ENCODE assay signal across 29 cellular contexts in genomic region chr9:125103770-125104169, GRCh38.
"Had no signal": no experiment of that assay in that cellular context is flagged by ENCODE, and none has a peak within 500 bp of the region (broad histone marks: within the 10 kb centered on the region; RNA-seq: fewer than 3 reads in every experiment).

No MANE protein-coding gene starts in this region.

- H3K9me3 Mint-ChIP-seq: dendritic cell treated with granulocyte-macrophage colony-stimulating factor and Interleukin-4, amounts not matched to agents 40 ng/mL and 50 ng/mL, for 4 days; mesothelial cell of epicardium; natural killer cell; neural crest cell; stimulated activated memory B cell treated with anti-CD40 and anti-IgM and Interleukin-4, amounts not matched to agents 10 μg/mL and 1 μg/mL and 100 μg/mL, for 72 hours; type B pancreatic cell had no signal

- H3K4me2 ChIP-seq: hepatocyte had no signal

- ATAC-seq: esophagus mucosa; gastroesophageal sphincter; heart left ventricle; left lobe of liver; mucosa of descending colon; natural killer cell; pancreas; right lobe of liver; stimulated activated memory B cell treated with anti-CD40 and anti-IgM and Interleukin-4, amounts not matched to agents 10 μg/mL and 1 μg/mL and 100 μg/mL, for 72 hours; stimulated activated naive CD8-positive, alpha-beta T cell treated with anti-CD3 and anti-CD28 coated beads, Interleukin-15, Interleukin-2, amounts not matched to agents 100 U/mL and 50 U/mL, for 24 hours had no signal

- H3K27me3 ChIP-seq: colonic mucosa, gastroesophageal sphincter, heart left ventricle, hepatocyte, neutrophil, pancreas, right lobe of liver, testis, tibial artery had no signal

- H3K4me3 Mint-ChIP-seq: dendritic cell treated with granulocyte-macrophage colony-stimulating factor and Interleukin-4, amounts not matched to agents 40 ng/mL and 50 ng/mL, for 4 days; endodermal cell; mesothelial cell of epicardium; natural killer cell; neural crest cell; stimulated activated memory B cell treated with anti-CD40 and anti-IgM and Interleukin-4, amounts not matched to agents 10 μg/mL and 1 μg/mL and 100 μg/mL, for 72 hours; type B pancreatic cell had no signal

- H2AFZ ChIP-seq: hepatocyte had no signal

- H3K9me3 ChIP-seq: colonic mucosa, gastroesophageal sphincter, heart left ventricle, neutrophil, pancreas, right lobe of liver, testis, tibial artery had no signal

- H3K4me3 ChIP-seq: colonic mucosa, gastroesophageal sphincter, heart left ventricle, hepatocyte, lung, mucosa of descending colon, pancreas, right lobe of liver, testis, tibial artery had no signal

- DNase-seq: colonic mucosa; effector CD8-positive, alpha-beta T cell; endodermal cell; foreskin fibroblast; heart left ventricle; kidney; mesenchymal stem cell; mucosa of descending colon; natural killer cell; pancreas; right lobe of liver; stimulated activated CD4-positive, alpha-beta T cell treated with anti-CD3 and anti-CD28 coated beads, Interleukin-2, amount 100 ng/mL, for 24 hours; stimulated activated CD4-positive, alpha-beta T cell treated with anti-CD3 and anti-CD28 coated beads, Interleukin-4, amount 100 ng/mL, for 24 hours; stimulated activated naive CD8-positive, alpha-beta T cell treated with anti-CD3 and anti-CD28 coated beads, Interleukin-15, Interleukin-2, amounts not matched to agents 100 U/mL and 50 U/mL, for 24 hours; substantia nigra; testis; tibial artery had no signal

- H3K36me3 ChIP-seq: colonic mucosa, gastroesophageal sphincter, heart left ventricle, neutrophil, pancreas, right lobe of liver, tibial artery had no signal

- H3K27ac Mint-ChIP-seq: dendritic cell treated with granulocyte-macrophage colony-stimulating factor and Interleukin-4, amounts not matched to agents 40 ng/mL and 50 ng/mL, for 4 days; endodermal cell; mesothelial cell of epicardium; stimulated activated memory B cell treated with anti-CD40 and anti-IgM and Interleukin-4, amounts not matched to agents 10 μg/mL and 1 μg/mL and 100 μg/mL, for 72 hours; type B pancreatic cell had no signal

- H3K27ac ChIP-seq: colonic mucosa, epithelial cell of prostate, gastroesophageal sphincter, heart left ventricle, hepatocyte, neutrophil, pancreas, right lobe of liver, testis, tibial artery had no signal

- H3K27me3 Mint-ChIP-seq: dendritic cell treated with granulocyte-macrophage colony-stimulating factor and Interleukin-4, amounts not matched to agents 40 ng/mL and 50 ng/mL, for 4 days; stimulated activated memory B cell treated with anti-CD40 and anti-IgM and Interleukin-4, amounts not matched to agents 10 μg/mL and 1 μg/mL and 100 μg/mL, for 72 hours; type B pancreatic cell had no signal

- H3K4me1 Mint-ChIP-seq: endodermal cell had no signal

- H3K4me1 ChIP-seq: colonic mucosa, right lobe of liver had no signal

- H3K36me3 Mint-ChIP-seq: mesothelial cell of epicardium, natural killer cell, type B pancreatic cell had no signal
